Comparison of ENCODE assay signal across 10 cellular contexts in the genomic region with DNA sequence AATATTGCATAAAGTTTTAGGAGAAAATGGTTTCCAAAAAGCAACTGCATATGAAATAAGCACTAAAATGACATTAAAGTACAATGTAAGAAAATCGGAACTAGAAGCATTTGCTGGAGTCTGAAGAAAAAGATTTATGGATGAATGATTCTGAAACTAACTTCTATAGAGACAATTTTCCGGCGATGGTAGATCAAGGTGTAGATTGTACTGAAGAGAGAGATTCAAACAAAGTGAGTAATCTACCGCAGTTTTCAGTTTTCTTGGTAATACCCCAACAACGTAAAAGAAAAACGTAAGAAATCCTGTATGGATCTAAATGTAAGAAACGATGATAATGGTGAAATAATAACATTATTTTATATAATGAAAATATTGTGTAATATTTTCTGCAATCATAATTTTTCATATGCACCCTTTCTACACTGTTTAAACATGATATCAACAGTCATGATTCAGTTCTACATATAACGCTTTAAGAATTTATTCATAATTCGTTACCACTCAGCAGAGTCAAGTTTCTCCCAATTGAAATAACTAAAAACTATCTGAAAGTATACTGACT. TPM values are rescaled to one million over a fixed set of nuclear protein-coding genes. Genes with fewer than 3 reads are reported as not detected.
DNase-seq lines count a peak whose midpoint lies in the region; ATAC-seq and TF ChIP-seq lines count a peak whose summit lies in the region.
"Had no signal": no experiment of that assay in that cellular context is flagged by ENCODE, and none has a peak within 500 bp of the region (broad histone marks: within the 10 kb centered on the region; RNA-seq: fewer than 3 reads in every experiment).

No MANE protein-coding gene starts in this region.

- H3K27me3 Mint-ChIP-seq in stimulated activated naive CD8-positive, alpha-beta T cell treated with anti-CD3 and anti-CD28 coated beads, Interleukin-15, Interleukin-2, amounts not matched to agents 100 ng/mL and 50 ng/mL, for 24 hours: no peaks in the 10 kb centered on the region
- no peaks in the 10 kb centered on the region for H3K27me3 Mint-ChIP-seq in activated naive CD8-positive, alpha-beta T cell treated with anti-CD3 and anti-CD28 coated beads for 36 hours

- peaks cover 36% of the 10 kb centered on the region for H3K4me1 Mint-ChIP-seq in stimulated activated naive CD8-positive, alpha-beta T cell treated with anti-CD3 and anti-CD28 coated beads, Interleukin-15, Interleukin-2, amounts not matched to agents 100 ng/mL and 50 ng/mL, for 24 hours (ENCODE audit: low read depth)
- H3K4me1 Mint-ChIP-seq in activated naive CD8-positive, alpha-beta T cell treated with anti-CD3 and anti-CD28 coated beads for 36 hours: peaks cover 28% of the 10 kb centered on the region

- TF ChIP-seq CTCF in omental fat pad (IDR thresholded peaks at IDR 0.05): no peak

- no peaks in the 10 kb centered on the region for H3K9me3 Mint-ChIP-seq in stimulated activated naive CD8-positive, alpha-beta T cell treated with anti-CD3 and anti-CD28 coated beads, Interleukin-15, Interleukin-2, amounts not matched to agents 100 ng/mL and 50 ng/mL, for 24 hours
- H3K9me3 Mint-ChIP-seq in activated naive CD8-positive, alpha-beta T cell treated with anti-CD3 and anti-CD28 coated beads for 36 hours: peaks cover 3% of the 10 kb centered on the region

- H3K4me3 Mint-ChIP-seq in stimulated activated naive CD8-positive, alpha-beta T cell treated with anti-CD3 and anti-CD28 coated beads, Interleukin-15, Interleukin-2, amounts not matched to agents 100 ng/mL and 50 ng/mL, for 24 hours: peak overlapping the region; percentile 85
- peak overlapping the region; percentile 83 for H3K4me3 Mint-ChIP-seq in activated naive CD8-positive, alpha-beta T cell treated with anti-CD3 and anti-CD28 coated beads for 36 hours

- no peak overlapping the region for H3K27ac Mint-ChIP-seq in stimulated activated naive CD8-positive, alpha-beta T cell treated with anti-CD3 and anti-CD28 coated beads, Interleukin-15, Interleukin-2, amounts not matched to agents 100 ng/mL and 50 ng/mL, for 24 hours
- no peak overlapping the region for H3K27ac Mint-ChIP-seq in activated naive CD8-positive, alpha-beta T cell treated with anti-CD3 and anti-CD28 coated beads for 36 hours

- no peak for ATAC-seq in stimulated activated naive CD8-positive, alpha-beta T cell treated with anti-CD3 and anti-CD28 coated beads, Interleukin-15, Interleukin-2, amounts not matched to agents 100 U/mL and 50 U/mL, for 24 hours
- ATAC-seq in omental fat pad (ENCODE audit: low FRiP score): no peak

- DNase-seq in stimulated activated naive CD8-positive, alpha-beta T cell treated with anti-CD3 and anti-CD28 coated beads, Interleukin-15, Interleukin-2, amounts not matched to agents 100 U/mL and 50 U/mL, for 24 hours: no peak
- DNase-seq in activated naive CD8-positive, alpha-beta T cell treated with anti-CD3 and anti-CD28 coated beads for 36 hours: no peak
- DNase-seq in omental fat pad (ENCODE audit: low spot score) (no peak), amniotic stem cell (lab: John Stamatoyannopoulos, UW) (no peak), Kasumi-1 (lab: John Stamatoyannopoulos, UW) (no peak)
- DNase-seq: cerebellar nuclear complex; NCI-H345; stimulated activated CD4-positive, alpha-beta T cell treated with anti-CD3 and anti-CD28 coated beads, Interleukin-1b, Interleukin-23, amount 100 ng/mL, for 48 hours had no signal

- no peaks in the 10 kb centered on the region for H3K36me3 Mint-ChIP-seq in stimulated activated naive CD8-positive, alpha-beta T cell treated with anti-CD3 and anti-CD28 coated beads, Interleukin-15, Interleukin-2, amounts not matched to agents 100 ng/mL and 50 ng/mL, for 24 hours (ENCODE audit: low read depth)
- H3K36me3 Mint-ChIP-seq in activated naive CD8-positive, alpha-beta T cell treated with anti-CD3 and anti-CD28 coated beads for 36 hours: peaks cover 20% of the 10 kb centered on the region

RNA-seq across cellular contexts. Expression of a gene that starts 1.8 kb away (rescaled TPM):
- total RNA-seq in activated naive CD8-positive, alpha-beta T cell treated with anti-CD3 and anti-CD28 coated beads for 36 hours: 10 to 100 TPM in 1 of 2 experiments, 1 to 10 TPM in 1; 8.4 to 10.7 TPM
- total RNA-seq in omental fat pad: 10 to 100 TPM in 2 of 4 donors, 1 to 10 TPM in 2; 5.7 to 18.8 (median 8.5) TPM

RNA-seq across cellular contexts. Expression of a gene that starts 11.2 kb away (rescaled TPM):
- total RNA-seq in activated naive CD8-positive, alpha-beta T cell treated with anti-CD3 and anti-CD28 coated beads for 36 hours: not detected
- total RNA-seq in omental fat pad: under 1 TPM in 1 of 4 donors, not detected in 3; 0.09 TPM
- total RNA-seq: SJSA1 had no signal

RNA-seq across cellular contexts. Expression of a gene that starts 15.9 kb away (rescaled TPM):
- 1 to 10 TPM; 6.6 to 7.9 TPM for total RNA-seq in activated naive CD8-positive, alpha-beta T cell treated with anti-CD3 and anti-CD28 coated beads for 36 hours
- total RNA-seq in omental fat pad: 100 to 1,000 TPM in 2 of 4 donors, 10 to 100 TPM in 2; 49.8 to 116 (median 76.8) TPM

RNA-seq across cellular contexts. Expression of a gene that starts 44.8 kb away (rescaled TPM):
- total RNA-seq in activated naive CD8-positive, alpha-beta T cell treated with anti-CD3 and anti-CD28 coated beads for 36 hours: 10 to 100 TPM; 37.3 to 42.0 TPM
- 1 to 10 TPM in 3 of 4 donors, not detected in 1; 1.1 to 2.5 (median 1.3) TPM for total RNA-seq in omental fat pad

Comparison
In these comparisons a context has a peak if more than half of its experiments do, and no peak if none do; other contexts are left out.
1. RNA of a gene that starts 15.9 kb away (total RNA-seq): 49.8 to 116 TPM in omental fat pad; 6.6 to 7.9 TPM in activated naive CD8-positive, alpha-beta T cell treated with anti-CD3 and anti-CD28 coated beads for 36 hours; every median in the first group is over 4 times any median in the second.